ENCODE assay signal across 22 cellular contexts in the genomic region with DNA sequence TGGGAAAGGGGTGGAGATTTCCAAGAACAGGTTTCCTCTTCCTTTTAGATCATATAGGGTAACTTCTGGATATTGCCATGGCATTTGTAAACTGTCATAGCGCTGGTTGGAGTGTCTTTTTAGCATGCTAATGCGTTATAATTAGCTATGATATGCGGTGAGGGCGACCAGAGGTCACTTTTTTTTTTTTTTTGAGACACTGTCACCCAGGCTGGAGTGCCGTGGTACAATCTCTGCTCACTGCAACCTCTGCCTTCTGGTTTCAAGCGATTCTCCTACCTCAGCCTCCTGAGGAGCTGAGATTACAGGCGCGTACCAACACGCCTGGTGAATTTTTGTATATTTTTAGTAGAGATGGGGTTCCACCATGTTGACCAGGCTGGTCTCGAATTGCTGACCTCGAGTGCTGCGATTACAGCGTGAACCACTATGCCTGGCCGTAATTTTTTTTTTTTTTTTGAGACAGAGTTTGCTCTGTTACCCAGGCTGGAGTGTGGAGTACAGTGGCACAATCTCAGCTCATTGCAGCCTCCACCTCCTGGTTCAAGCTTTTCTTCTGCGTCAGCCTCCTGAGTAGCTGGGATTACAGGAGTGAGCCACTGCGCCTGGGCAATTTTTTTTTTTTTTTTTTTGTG.
"Had no signal": no experiment of that assay in that cellular context is flagged by ENCODE, and none has a peak within 500 bp of the region (broad histone marks: within the 10 kb centered on the region; RNA-seq: fewer than 3 reads in every experiment).

No MANE protein-coding gene starts in this region.

- H3K9me3 ChIP-seq: esophagus muscularis mucosa, ovary, thoracic aorta, tibial nerve, upper lobe of right lung, uterus had no signal

- H3K27me3 ChIP-seq: esophagus muscularis mucosa, foreskin keratinocyte, ovary, tibial nerve, upper lobe of right lung, uterus had no signal

- H3K36me3 ChIP-seq: ovary, thoracic aorta, tibial nerve, upper lobe of right lung, uterus had no signal

- DNase-seq: dermis blood vessel endothelial cell; effector memory CD4-positive, alpha-beta T cell; foreskin keratinocyte; glutamatergic neuron; mesenchymal stem cell; midbrain; naive thymus-derived CD4-positive, alpha-beta T cell; occipital lobe; ovary; posterior cingulate gyrus; retina; stimulated activated CD4-positive, alpha-beta T cell treated with anti-CD3 and anti-CD28 coated beads, Interleukin-4, amount 100 ng/mL, for 4 hours; stimulated activated naive CD8-positive, alpha-beta T cell treated with anti-CD3 and anti-CD28 coated beads, Interleukin-15, Interleukin-2, amounts not matched to agents 100 U/mL and 50 U/mL, for 24 hours; substantia nigra; upper lobe of right lung; uterus had no signal

- ATAC-seq: foreskin keratinocyte; naive thymus-derived CD4-positive, alpha-beta T cell; sciatic nerve; stimulated activated memory B cell treated with anti-CD40 and anti-IgM and Interleukin-4, amounts not matched to agents 10 μg/mL and 1 μg/mL and 100 μg/mL, for 72 hours; stimulated activated naive CD8-positive, alpha-beta T cell treated with anti-CD3 and anti-CD28 coated beads, Interleukin-15, Interleukin-2, amounts not matched to agents 100 U/mL and 50 U/mL, for 24 hours; upper lobe of right lung had no signal

- H3K4me1 ChIP-seq: foreskin keratinocyte, tibial nerve, upper lobe of right lung, uterus had no signal

- H3K4me3 ChIP-seq: coronary artery, esophagus muscularis mucosa, ovary, thoracic aorta, tibial nerve, upper lobe of right lung, uterus had no signal

- H3K27ac ChIP-seq: coronary artery, esophagus muscularis mucosa, foreskin keratinocyte, ovary, thoracic aorta, tibial nerve, upper lobe of right lung, uterus had no signal
